In the genomic region with DNA sequence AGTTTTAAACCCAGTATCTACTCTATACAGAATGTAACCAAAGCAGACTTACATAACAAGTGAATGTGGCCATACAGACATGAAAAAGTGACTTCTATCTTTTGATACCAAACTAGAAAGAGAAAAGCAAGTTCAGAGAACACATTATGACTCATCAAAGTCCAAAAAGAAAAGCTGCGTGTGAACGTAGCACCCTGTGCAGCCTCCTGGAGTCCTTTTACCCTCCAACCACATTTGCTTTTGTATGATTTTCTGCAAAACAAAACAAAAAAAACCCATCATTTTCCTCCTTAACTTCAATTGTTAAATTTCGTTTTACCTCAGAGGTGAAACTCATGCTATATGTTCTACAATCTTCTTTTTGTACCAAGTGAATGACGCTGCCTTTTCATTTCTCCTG, we compare ENCODE assay signal across 13 cellular contexts. TPM values are rescaled to one million over a fixed set of nuclear protein-coding genes. Genes with fewer than 3 reads are reported as not detected.
DNase-seq lines count a peak whose midpoint lies in the region; ATAC-seq and TF ChIP-seq lines count a peak whose summit lies in the region.
"Had no signal": no experiment of that assay in that cellular context is flagged by ENCODE, and none has a peak within 500 bp of the region (broad histone marks: within the 10 kb centered on the region; RNA-seq: fewer than 3 reads in every experiment).

No MANE protein-coding gene starts in this region.

- H2BK15ac ChIP-seq in neuronal stem cell (ENCODE audit: low read length), result no peak overlapping the region

- H2AFZ ChIP-seq in OCI-LY3 (ENCODE audit: low read depth, low read length) (0 out of 2 replicates have a peak overlapping the region, but pooled peaks have one; percentile 2), neuronal stem cell (ENCODE audit: low read length) (no peak overlapping the region)

- TF ChIP-seq CTCF in GM12864 (IDR thresholded peaks at IDR 0.05; ENCODE audit: low read depth, low read length, missing control alignments) (no peak), OCI-LY3 (IDR thresholded peaks at IDR 0.05; ENCODE audit: low read depth, low read length) (no peak)

- ATAC-seq in GM18858 (IDR thresholded peaks at IDR 0.05; ENCODE audit: unreplicated experiment) (peak; percentile 37), HG02798 (IDR thresholded peaks at IDR 0.05; ENCODE audit: poor library complexity, unreplicated experiment) (peak; percentile 12), HG03457 (IDR thresholded peaks at IDR 0.05; ENCODE audit: unreplicated experiment) (no peak)

- H2BK12ac ChIP-seq in neuronal stem cell (ENCODE audit: low read length), result no peak overlapping the region

- H4K8ac ChIP-seq in neuronal stem cell (ENCODE audit: low read depth, low read length), result no peak overlapping the region

- H3K4me3 ChIP-seq in GM12864 (ENCODE audit: low read depth, low read length) (no peak overlapping the region), OCI-LY3 (ENCODE audit: low read length) (peak overlapping the region; percentile 19), neuronal stem cell (ENCODE audit: low read length in 2 of 2) (no peak overlapping the region)
- H3K4me3 ChIP-seq: dorsolateral prefrontal cortex, testis had no signal

- no peak overlapping the region for H2BK5ac ChIP-seq in neuronal stem cell (ENCODE audit: low read length)

- H3K4ac ChIP-seq in neuronal stem cell (ENCODE audit: low read length), result no peak overlapping the region

- H3K18ac ChIP-seq in neuronal stem cell (ENCODE audit: low read length), result no peak overlapping the region

- no peaks in the 10 kb centered on the region for H3K27me3 ChIP-seq in OCI-LY3 (ENCODE audit: low read depth, low read length)
- H3K27me3 ChIP-seq in neuronal stem cell (ENCODE audit: control insufficient read depth in 3 of 3, insufficient read depth in 3 of 3, low read depth in 1 of 3, low read length in 3 of 3), result peaks cover 3 to 58% (median 27%) of the 10 kb centered on the region in 3 experiments
- H3K27me3 ChIP-seq: dorsolateral prefrontal cortex, testis had no signal

- H3K4me2 ChIP-seq in OCI-LY3 (ENCODE audit: low read length), result peak overlapping the region; percentile 53
- no peak overlapping the region for H3K4me2 ChIP-seq in neuronal stem cell (ENCODE audit: insufficient read depth, low read length, poor library complexity, severe bottlenecking)

- DNase-seq in GM12864 (ENCODE audit: low read depth) (peak; percentile 74), NCI-H82 (lab: John Stamatoyannopoulos, UW) (no peak), neuronal stem cell (ENCODE audit: low spot score) (no peak), hypothalamus (lab: John Stamatoyannopoulos, UW) (no peak)
- DNase-seq: activated CD8-positive, alpha-beta memory T cell treated with anti-CD3 and anti-CD28 coated beads for 24 hours; anterior cingulate cortex; dorsolateral prefrontal cortex; NCI-H2029; testis had no signal

- H3K36me3 ChIP-seq in OCI-LY3 (replicated peaks; ENCODE audit: low read depth, low read length) (no peaks in the 10 kb centered on the region), neuronal stem cell (replicated peaks in 1 of 2; ENCODE audit: control insufficient read depth in 2 of 2, insufficient read depth in 2 of 2, low read length in 2 of 2) (no peaks in the 10 kb centered on the region)

- H4K20me1 ChIP-seq in OCI-LY3 (ENCODE audit: insufficient read depth, low read length), result no peaks in the 10 kb centered on the region

- H3K9ac ChIP-seq in OCI-LY3 (ENCODE audit: low read length), result no peak overlapping the region
- no peak overlapping the region for H3K9ac ChIP-seq in neuronal stem cell (ENCODE audit: low read depth, low read length, poor library complexity)

- no peak overlapping the region for H2AK5ac ChIP-seq in neuronal stem cell (ENCODE audit: low read depth, low read length)

- no peaks in the 10 kb centered on the region for H3K9me3 ChIP-seq in OCI-LY3 (ENCODE audit: insufficient read depth, low read length)
- H3K9me3 ChIP-seq in neuronal stem cell (replicated peaks in 1 of 2; ENCODE audit: control insufficient read depth in 2 of 2, insufficient read depth in 1 of 2, low read depth in 1 of 2, low read length in 2 of 2), result no peaks in the 10 kb centered on the region
- H3K9me3 ChIP-seq: testis had no signal

- WGBS in neuronal stem cell (ENCODE audit: extremely low coverage in 2 of 2, insufficient read length in 2 of 2, insufficient replicate concordance in 1 of 2), 2 donors, result 100% methylated on average over 1 of the region's 4 CpGs; no CpG with 5 or more reads in 1 of the 2 donors

- no peaks in the 10 kb centered on the region for H3K79me1 ChIP-seq in neuronal stem cell (ENCODE audit: low read depth, low read length)

- no peak overlapping the region for H4K91ac ChIP-seq in neuronal stem cell (ENCODE audit: low read depth, low read length, poor library complexity)

- H3K4me1 ChIP-seq in OCI-LY3 (ENCODE audit: low read length), result peaks cover 21% of the 10 kb centered on the region
- peaks cover 0 to 10% of the 10 kb centered on the region in 2 donors for H3K4me1 ChIP-seq in neuronal stem cell (ENCODE audit: control insufficient read depth in 2 of 2, insufficient read depth in 1 of 2, low read depth in 1 of 2, low read length in 2 of 2)
- H3K4me1 ChIP-seq: testis had no signal

- H3K14ac ChIP-seq in neuronal stem cell (ENCODE audit: low read length), result no peak overlapping the region

- H2BK120ac ChIP-seq in neuronal stem cell (ENCODE audit: low read depth, low read length), result no peak overlapping the region

- H3K79me2 ChIP-seq in OCI-LY3 (ENCODE audit: low read length), result peaks cover 22% of the 10 kb centered on the region

- H3K23ac ChIP-seq in neuronal stem cell (ENCODE audit: low read depth, low read length, poor library complexity), result no peak overlapping the region

- no peak overlapping the region for H3K27ac ChIP-seq in OCI-LY3 (ENCODE audit: low read length)
- H3K27ac ChIP-seq in neuronal stem cell (replicated peaks; ENCODE audit: low read length), result no peak overlapping the region
- H3K27ac ChIP-seq: dorsolateral prefrontal cortex, testis had no signal

RNA-seq across cellular contexts. Expression of gene SMARCA2, which starts 2.8 kb away (rescaled TPM):
- 1.9 TPM for polyA plus RNA-seq in neuronal stem cell (2013, experiment 1 of 2)
- 2.2 TPM for polyA plus RNA-seq in neuronal stem cell (2013, experiment 2 of 2)
